In genomic region chr3:25706213-25706612, GRCh38 we compare ENCODE assay signal across 22 cellular contexts.
"Had no signal": no experiment of that assay in that cellular context is flagged by ENCODE, and none has a peak within 500 bp of the region (broad histone marks: within the 10 kb centered on the region; RNA-seq: fewer than 3 reads in every experiment).

No MANE protein-coding gene starts in this region.

- H3K36me3 ChIP-seq: colonic mucosa, esophagus squamous epithelium, gastrocnemius medialis, heart right ventricle, left lung, lower lobe of right lung had no signal

- ATAC-seq: effector memory CD8-positive, alpha-beta T cell; esophagus mucosa; gastrocnemius medialis; heart right ventricle; left cardiac atrium; left lung; left ventricle myocardium superior; lower lobe of right lung; naive thymus-derived CD4-positive, alpha-beta T cell had no signal

- H3K4me1 ChIP-seq: colonic mucosa, esophagus squamous epithelium, gastrocnemius medialis, heart right ventricle, left lung, lower lobe of right lung had no signal

- H3K27ac ChIP-seq: colonic mucosa, epithelial cell of prostate, esophagus squamous epithelium, gastrocnemius medialis, heart right ventricle, left lung, lower lobe of right lung had no signal

- H3K27me3 ChIP-seq: colonic mucosa, left lung had no signal

- DNase-seq: colonic mucosa; cortex of kidney; effector CD8-positive, alpha-beta T cell; effector memory CD8-positive, alpha-beta T cell; endodermal cell; erythroblast; esophagus squamous epithelium; foreskin fibroblast; foreskin melanocyte; gastrocnemius medialis; glutamatergic neuron; head of caudate nucleus; heart right ventricle; hippocampal formation; left cardiac atrium; left lung; left ventricle myocardium superior; lower lobe of right lung; mesenchymal stem cell; naive thymus-derived CD4-positive, alpha-beta T cell had no signal

- H3K4me3 ChIP-seq: colonic mucosa, esophagus squamous epithelium, gastrocnemius medialis, heart right ventricle, left lung, lower lobe of right lung had no signal

- H3K9me3 ChIP-seq: colonic mucosa, esophagus squamous epithelium, gastrocnemius medialis, heart right ventricle, left lung, lower lobe of right lung had no signal
